ENCODE assay signal across 1 cellular context in genomic region chr6:50815436-50816114, GRCh38.
TF ChIP-seq lines count a peak whose summit lies in the region.

No MANE protein-coding gene starts in this region.

TF ChIP-seq in K562, 482 proteins besides CTCF, POLR2A, EP300 and RAD21 (continued from another document and continues in another):
- TF ChIP-seq ZNF592 (IDR thresholded peaks at IDR 0.05) = peak; percentile 38; the same call in 1 of the 2 replicates
- TF ChIP-seq ZEB2 (IDR thresholded peaks at IDR 0.05) = no peak; the same call in 1 of the 2 replicates
- 0 out of 2 replicates have a peak, but pooled peaks have one; percentile 11 for TF ChIP-seq MTA2 (IDR thresholded peaks at IDR 0.05; ENCODE audit: low read depth)
- TF ChIP-seq PKNOX1 (IDR thresholded peaks at IDR 0.05) = 0 out of 2 replicates have a peak, but pooled peaks have one; percentile 10
- no peak for TF ChIP-seq TAF15 (IDR thresholded peaks at IDR 0.05; ENCODE audit: low read depth, low read length)
- peak; percentile 27; the same call in 1 of the 2 replicates for TF ChIP-seq CREB3L1 (IDR thresholded peaks at IDR 0.05; ENCODE audit: borderline replicate concordance, low read depth)
- TF ChIP-seq DEAF1 (CRISPR knock-in tag; IDR thresholded peaks at IDR 0.05) = peak; percentile 46; the same call in 1 of the 2 replicates
- peak; percentile 68 for TF ChIP-seq L3MBTL2 (IDR thresholded peaks at IDR 0.05)
- TF ChIP-seq FOSL1 (tag; conservative IDR thresholded peaks at IDR 0.05) = peak; percentile 31; the same call in 1 of the 2 replicates
- TF ChIP-seq, protein P1, sequence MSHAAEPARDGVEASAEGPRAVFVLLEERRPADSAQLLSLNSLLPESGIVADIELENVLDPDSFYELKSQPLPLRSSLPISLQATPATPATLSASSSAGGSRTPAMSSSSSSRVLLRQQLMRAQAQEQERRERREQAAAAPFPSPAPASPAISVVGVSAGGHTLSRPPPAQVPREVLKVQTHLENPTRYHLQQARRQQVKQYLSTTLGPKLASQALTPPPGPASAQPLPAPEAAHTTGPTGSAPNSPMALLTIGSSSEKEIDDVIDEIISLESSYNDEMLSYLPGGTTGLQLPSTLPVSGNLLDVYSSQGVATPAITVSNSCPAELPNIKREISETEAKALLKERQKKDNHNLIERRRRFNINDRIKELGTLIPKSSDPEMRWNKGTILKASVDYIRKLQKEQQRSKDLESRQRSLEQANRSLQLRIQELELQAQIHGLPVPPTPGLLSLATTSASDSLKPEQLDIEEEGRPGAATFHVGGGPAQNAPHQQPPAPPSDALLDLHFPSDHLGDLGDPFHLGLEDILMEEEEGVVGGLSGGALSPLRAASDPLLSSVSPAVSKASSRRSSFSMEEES (CRISPR knock-in tag; IDR thresholded peaks at IDR 0.05) = peak; percentile 53
- TF ChIP-seq ZNF274 (IDR thresholded peaks at IDR 0.05; ENCODE audit: borderline replicate concordance, low read depth, low read length) = 0 out of 2 replicates have a peak, but pooled peaks have one; percentile 29
- TF ChIP-seq RBM15 (IDR thresholded peaks at IDR 0.05; ENCODE audit: insufficient read depth, low read length) = no peak
- TF ChIP-seq SMC3 (conservative IDR thresholded peaks at IDR 0.05; ENCODE audit: insufficient read depth, low read depth, low read length) = peak; percentile 59; the same call in 1 of the 2 replicates
- no peak for TF ChIP-seq THAP7 (CRISPR knock-in tag; IDR thresholded peaks at IDR 0.05)
- TF ChIP-seq EHMT2 (IDR thresholded peaks at IDR 0.05) = no peak
- 0 out of 2 replicates have a peak, but pooled peaks have one; percentile 24 for TF ChIP-seq DPF2 (IDR thresholded peaks at IDR 0.05)
- TF ChIP-seq ATF1 (CRISPR knock-in tag; IDR thresholded peaks at IDR 0.05) = no peak
- TF ChIP-seq ATF1 (tag; IDR thresholded peaks at IDR 0.05) = peak; percentile 79
- no peak for TF ChIP-seq BRD4 (IDR thresholded peaks at IDR 0.05)
- TF ChIP-seq FOXK2 (conservative IDR thresholded peaks at IDR 0.05 in 1 of 2, IDR thresholded peaks at IDR 0.05 in 1 of 2; ENCODE audit: low read depth in 2 of 2) = peak in 1 of 2 experiments; percentile 6; a peak in 1 of 4 replicates
- no peak for TF ChIP-seq FOXJ3 (CRISPR knock-in tag; IDR thresholded peaks at IDR 0.05)
- no peak for TF ChIP-seq PRMT5 (CRISPR knock-in tag; IDR thresholded peaks at IDR 0.05)
- 0 out of 2 replicates have a peak, but pooled peaks have one; percentile 19 for TF ChIP-seq GTF2E2 (tag; IDR thresholded peaks at IDR 0.05)
- 0 out of 2 replicates have a peak, but pooled peaks have one; percentile 29 for TF ChIP-seq SMARCE1 (IDR thresholded peaks at IDR 0.05)
- TF ChIP-seq, protein P2, sequence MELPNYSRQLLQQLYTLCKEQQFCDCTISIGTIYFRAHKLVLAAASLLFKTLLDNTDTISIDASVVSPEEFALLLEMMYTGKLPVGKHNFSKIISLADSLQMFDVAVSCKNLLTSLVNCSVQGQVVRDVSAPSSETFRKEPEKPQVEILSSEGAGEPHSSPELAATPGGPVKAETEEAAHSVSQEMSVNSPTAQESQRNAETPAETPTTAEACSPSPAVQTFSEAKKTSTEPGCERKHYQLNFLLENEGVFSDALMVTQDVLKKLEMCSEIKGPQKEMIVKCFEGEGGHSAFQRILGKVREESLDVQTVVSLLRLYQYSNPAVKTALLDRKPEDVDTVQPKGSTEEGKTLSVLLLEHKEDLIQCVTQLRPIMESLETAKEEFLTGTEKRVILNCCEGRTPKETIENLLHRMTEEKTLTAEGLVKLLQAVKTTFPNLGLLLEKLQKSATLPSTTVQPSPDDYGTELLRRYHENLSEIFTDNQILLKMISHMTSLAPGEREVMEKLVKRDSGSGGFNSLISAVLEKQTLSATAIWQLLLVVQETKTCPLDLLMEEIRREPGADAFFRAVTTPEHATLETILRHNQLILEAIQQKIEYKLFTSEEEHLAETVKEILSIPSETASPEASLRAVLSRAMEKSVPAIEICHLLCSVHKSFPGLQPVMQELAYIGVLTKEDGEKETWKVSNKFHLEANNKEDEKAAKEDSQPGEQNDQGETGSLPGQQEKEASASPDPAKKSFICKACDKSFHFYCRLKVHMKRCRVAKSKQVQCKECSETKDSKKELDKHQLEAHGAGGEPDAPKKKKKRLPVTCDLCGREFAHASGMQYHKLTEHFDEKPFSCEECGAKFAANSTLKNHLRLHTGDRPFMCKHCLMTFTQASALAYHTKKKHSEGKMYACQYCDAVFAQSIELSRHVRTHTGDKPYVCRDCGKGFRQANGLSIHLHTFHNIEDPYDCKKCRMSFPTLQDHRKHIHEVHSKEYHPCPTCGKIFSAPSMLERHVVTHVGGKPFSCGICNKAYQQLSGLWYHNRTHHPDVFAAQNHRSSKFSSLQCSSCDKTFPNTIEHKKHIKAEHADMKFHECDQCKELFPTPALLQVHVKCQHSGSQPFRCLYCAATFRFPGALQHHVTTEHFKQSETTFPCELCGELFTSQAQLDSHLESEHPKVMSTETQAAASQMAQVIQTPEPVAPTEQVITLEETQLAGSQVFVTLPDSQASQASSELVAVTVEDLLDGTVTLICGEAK (IDR thresholded peaks at IDR 0.05) = 0 out of 2 replicates have a peak, but pooled peaks have one; percentile 15
- TF ChIP-seq, protein P2 (CRISPR knock-in tag; IDR thresholded peaks at IDR 0.05) = no peak
- TF ChIP-seq BHLHE40 (IDR thresholded peaks at IDR 0.05; ENCODE audit: low read length) = no peak
